In genomic region chr15:70470556-70471191, GRCh38 we compare ENCODE assay signal across 20 cellular contexts.
"Had no signal": no experiment of that assay in that cellular context is flagged by ENCODE, and none has a peak within 500 bp of the region (broad histone marks: within the 10 kb centered on the region; RNA-seq: fewer than 3 reads in every experiment).

No MANE protein-coding gene starts in this region.

- H3K9me3 Mint-ChIP-seq: activated naive CD4-positive, alpha-beta T cell treated with anti-CD3 and anti-CD28 coated beads for 36 hours; activated T-cell treated with anti-CD3 and anti-CD28 coated beads, Interleukin-2, amount 50 U/mL, for 72 hours; T-helper 2 cell treated with Interferon-gamma antibody and Interleukin-4, amounts not matched to agents 5 μg/mL and 100 μg/mL, for 36 hours had no signal

- H3K27ac Mint-ChIP-seq: activated naive CD4-positive, alpha-beta T cell treated with anti-CD3 and anti-CD28 coated beads for 36 hours; activated T-cell treated with anti-CD3 and anti-CD28 coated beads, Interleukin-2, amount 50 U/mL, for 72 hours; T-helper 2 cell treated with Interferon-gamma antibody and Interleukin-4, amounts not matched to agents 5 μg/mL and 100 μg/mL, for 36 hours had no signal

- DNase-seq: activated CD4-positive, alpha-beta T cell treated with anti-CD3 and anti-CD28 coated beads for 4 hours; activated CD4-positive, alpha-beta T cell treated with anti-CD3 and anti-CD28 coated beads, Interleukin-2, amount 50 U/mL, for 4 hours; activated naive CD4-positive, alpha-beta T cell treated with anti-CD3 and anti-CD28 coated beads for 36 hours; activated T-cell treated with anti-CD3 and anti-CD28 coated beads for 4 hours; activated T-cell treated with anti-CD3 and anti-CD28 coated beads, Interleukin-2, amount 50 U/mL, for 72 hours; amniotic stem cell; brain microvascular endothelial cell; caudate nucleus; head of caudate nucleus; hippocampal formation; left cardiac atrium; left ventricle myocardium superior; nucleus accumbens; pancreas; stimulated activated CD4-positive, alpha-beta T cell treated with anti-CD3 and anti-CD28 coated beads, Interleukin-1b, Interleukin-23, amount 100 ng/mL, for 48 hours; stimulated activated CD4-positive, alpha-beta T cell treated with anti-CD3 and anti-CD28 coated beads, Interleukin-4, amount 100 ng/mL, for 4 hours; stimulated activated CD8-positive, alpha-beta memory T cell treated with anti-CD3 and anti-CD28 coated beads, Interleukin-4, amount 100 ng/mL, for 48 hours; stimulated activated naive CD4-positive, alpha-beta T cell; tibial artery had no signal

- H3K4me3 Mint-ChIP-seq: activated naive CD4-positive, alpha-beta T cell treated with anti-CD3 and anti-CD28 coated beads for 36 hours; activated T-cell treated with anti-CD3 and anti-CD28 coated beads, Interleukin-2, amount 50 U/mL, for 72 hours; T-helper 2 cell treated with Interferon-gamma antibody and Interleukin-4, amounts not matched to agents 5 μg/mL and 100 μg/mL, for 36 hours had no signal

- ATAC-seq: activated T-cell treated with anti-CD3 and anti-CD28 coated beads, Interleukin-2, amount 50 U/mL, for 72 hours; left cardiac atrium; left ventricle myocardium superior; pancreas had no signal
